ENCODE assay signal across 8 cellular contexts in the genomic region with DNA sequence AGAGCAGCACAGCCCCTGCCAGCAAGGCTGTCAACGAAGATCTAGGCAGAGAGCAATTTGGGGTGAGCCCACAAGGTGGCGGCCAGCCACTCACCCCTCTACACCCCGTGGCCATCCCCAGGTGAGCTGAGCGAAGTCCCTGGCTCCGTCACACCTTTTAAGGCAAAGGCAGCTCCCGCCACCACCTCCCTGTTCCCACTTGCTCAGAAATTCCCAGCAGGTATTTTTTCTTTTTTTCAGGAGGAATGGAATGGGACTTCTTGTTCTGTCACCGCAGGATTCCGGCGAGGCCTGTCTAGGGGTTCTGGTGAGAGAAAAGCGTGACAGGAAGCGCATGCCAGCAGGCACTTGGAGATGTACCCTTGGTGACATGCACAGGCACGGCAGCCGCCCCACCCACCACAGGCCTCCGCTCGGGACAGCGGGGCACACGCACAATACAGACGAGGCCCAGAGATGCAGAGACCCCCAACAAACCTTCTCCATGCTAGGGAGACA. TPM values are rescaled to one million over a fixed set of nuclear protein-coding genes. Genes with fewer than 3 reads are reported as not detected.
A peak's percentile ranks its signal among the peaks of the same experiment; 100 is the strongest.
DNase-seq lines count a peak whose midpoint lies in the region; ATAC-seq and TF ChIP-seq lines count a peak whose summit lies in the region.

No MANE protein-coding gene starts in this region.

- H3K9me3 ChIP-seq in skeletal muscle satellite cell (replicated peaks; ENCODE audit: low read length) = no peaks in the 10 kb centered on the region

- H3K27me3 ChIP-seq in skeletal muscle satellite cell (ENCODE audit: control insufficient read depth, insufficient read depth, low read length) = no peaks in the 10 kb centered on the region

- H3K4me2 ChIP-seq in skeletal muscle satellite cell (ENCODE audit: low read length) = peak overlapping the region; percentile 79

- TF ChIP-seq CTCF in GM12864 (IDR thresholded peaks at IDR 0.05; ENCODE audit: low read depth, low read length, missing control alignments) (peak; percentile 58), fibroblast of pulmonary artery (IDR thresholded peaks at IDR 0.05; ENCODE audit: low read length, missing control alignments) (peak; percentile 23)

- DNase-seq in GM12864 (ENCODE audit: low read depth) = no peak
- peak; percentile 72 for DNase-seq in RPMI7951 (ENCODE audit: low read depth)
- DNase-seq in fibroblast of pulmonary artery (ENCODE audit: low read depth) = no peak
- no peak for DNase-seq in AG08396 (ENCODE audit: low spot score)
- DNase-seq in occipital lobe (lab: John Stamatoyannopoulos, UW) = no peak

- peaks cover 31% of the 10 kb centered on the region for H3K36me3 ChIP-seq in skeletal muscle satellite cell (ENCODE audit: insufficient read depth, low read length)

- H3K4me3 ChIP-seq in GM12864 (ENCODE audit: low read depth, low read length) (no peak overlapping the region), fibroblast of pulmonary artery (replicated peaks; ENCODE audit: low read depth, low read length) (peak overlapping the region; percentile 21), skeletal muscle satellite cell (ENCODE audit: low read length) (peak overlapping the region; percentile 43)

- H3K9ac ChIP-seq in skeletal muscle satellite cell (ENCODE audit: low read depth, low read length) = peak overlapping the region; percentile 53

- peaks cover 42% of the 10 kb centered on the region for H3K4me1 ChIP-seq in skeletal muscle satellite cell (ENCODE audit: control insufficient read depth, insufficient read depth, low read length)

- ATAC-seq in HG02852 (IDR thresholded peaks at IDR 0.05; ENCODE audit: unreplicated experiment) (no peak), GM21360 (IDR thresholded peaks at IDR 0.05; ENCODE audit: unreplicated experiment) (no peak)

RNA-seq across cellular contexts. Expression of a gene that starts 10.0 kb away (rescaled TPM):
- total RNA-seq in RPMI7951 (2014; rRNA removed; shearing (Covaris generic)) = 1,170 and 1,583 TPM in 2 replicates
- 2,395 and 3,503 TPM in 2 replicates for total RNA-seq in skeletal muscle satellite cell (2012; rRNA removed)
- total RNA-seq in occipital lobe = 1,406 TPM

RNA-seq across cellular contexts. Expression of a gene that starts 40.4 kb away (rescaled TPM):
- 7.0 and 14.8 TPM in 2 replicates for total RNA-seq in RPMI7951 (2014; rRNA removed; shearing (Covaris generic))
- 1.7 TPM in 1 of 2 replicates, not detected in the other for total RNA-seq in skeletal muscle satellite cell (2012; rRNA removed)
- 63.9 TPM for total RNA-seq in occipital lobe
